ENCODE assay signal across 30 cellular contexts in genomic region chr7:125257617-125258016, GRCh38.
"Had no signal": no experiment of that assay in that cellular context is flagged by ENCODE, and none has a peak within 500 bp of the region (broad histone marks: within the 10 kb centered on the region; RNA-seq: fewer than 3 reads in every experiment).

No MANE protein-coding gene starts in this region.

- FAIRE-seq: bronchial epithelial cell, RCC 7860 had no signal

- H3K27me3 ChIP-seq: ascending aorta, body of pancreas, SJSA1 had no signal

- H3K4me3 Mint-ChIP-seq: activated B cell treated with CpG ODN at 0.5 μM for 24 hours; activated CD4-positive, alpha-beta T cell treated with anti-CD3 and anti-CD28 coated beads, Interleukin-2, amount 10 ng/mL, durations not matched to agents 24 days and 14 days; activated CD8-positive, alpha-beta memory T cell treated with anti-CD3 and anti-CD28 coated beads, Interleukin-2, amount 10 ng/mL, durations not matched to agents 7 days and 5 days; activated naive CD8-positive, alpha-beta T cell treated with anti-CD3 and anti-CD28 coated beads, Interleukin-2, amount 50 U/mL, for 24 hours; activated T-cell treated with anti-CD3 and anti-CD28 coated beads, Interleukin-2, amount 50 U/mL, for 24 hours; central memory CD8-positive, alpha-beta T cell; T-helper 1 cell treated with Interleukin-12 subunit alpha and Interleukin-12 subunit beta and Interleukin-4 antibody, amounts not matched to agents 30 μg/mL and 1 μg/mL, for 36 hours had no signal

- H3K36me3 ChIP-seq: ascending aorta, SJSA1 had no signal

- H3K27ac Mint-ChIP-seq: activated B cell treated with CpG ODN at 0.5 μM for 24 hours; activated CD4-positive, alpha-beta T cell treated with anti-CD3 and anti-CD28 coated beads, Interleukin-2, amount 10 ng/mL, durations not matched to agents 24 days and 14 days; activated CD8-positive, alpha-beta memory T cell treated with anti-CD3 and anti-CD28 coated beads, Interleukin-2, amount 10 ng/mL, durations not matched to agents 7 days and 5 days; activated naive CD4-positive, alpha-beta T cell treated with anti-CD3 and anti-CD28 coated beads, Interleukin-2, amount 50 U/mL, for 72 hours; activated naive CD8-positive, alpha-beta T cell treated with anti-CD3 and anti-CD28 coated beads, Interleukin-2, amount 50 U/mL, for 24 hours; activated T-cell treated with anti-CD3 and anti-CD28 coated beads, Interleukin-2, amount 50 U/mL, for 24 hours; T-helper 1 cell treated with Interleukin-12 subunit alpha and Interleukin-12 subunit beta and Interleukin-4 antibody, amounts not matched to agents 30 μg/mL and 1 μg/mL, for 36 hours had no signal

- H3K4me1 Mint-ChIP-seq: activated B cell treated with CpG ODN at 0.5 μM for 24 hours; activated CD4-positive, alpha-beta T cell treated with anti-CD3 and anti-CD28 coated beads, Interleukin-2, amount 10 ng/mL, durations not matched to agents 24 days and 14 days; activated CD8-positive, alpha-beta memory T cell treated with anti-CD3 and anti-CD28 coated beads, Interleukin-2, amount 10 ng/mL, durations not matched to agents 7 days and 5 days; activated naive CD8-positive, alpha-beta T cell treated with anti-CD3 and anti-CD28 coated beads, Interleukin-2, amount 50 U/mL, for 24 hours; central memory CD8-positive, alpha-beta T cell had no signal

- H3K27ac ChIP-seq: ascending aorta, SJSA1 had no signal

- H3K27me3 Mint-ChIP-seq: activated B cell treated with CpG ODN at 0.5 μM for 24 hours; activated CD4-positive, alpha-beta T cell treated with anti-CD3 and anti-CD28 coated beads, Interleukin-2, amount 10 ng/mL, durations not matched to agents 24 days and 14 days; activated CD8-positive, alpha-beta memory T cell treated with anti-CD3 and anti-CD28 coated beads, Interleukin-2, amount 10 ng/mL, durations not matched to agents 7 days and 5 days; activated naive CD8-positive, alpha-beta T cell treated with anti-CD3 and anti-CD28 coated beads, Interleukin-2, amount 50 U/mL, for 24 hours; activated T-cell treated with anti-CD3 and anti-CD28 coated beads, Interleukin-2, amount 50 U/mL, for 24 hours; central memory CD8-positive, alpha-beta T cell had no signal

- H3K4me3 ChIP-seq: ascending aorta, body of pancreas, SJSA1 had no signal

- H3K9me3 ChIP-seq: ascending aorta, body of pancreas, SJSA1 had no signal

- H3K4me1 ChIP-seq: ascending aorta, body of pancreas, SJSA1 had no signal

- H3K36me3 Mint-ChIP-seq: activated CD8-positive, alpha-beta memory T cell treated with anti-CD3 and anti-CD28 coated beads, Interleukin-2, amount 10 ng/mL, durations not matched to agents 7 days and 5 days; activated naive CD4-positive, alpha-beta T cell treated with anti-CD3 and anti-CD28 coated beads, Interleukin-2, amount 50 U/mL, for 72 hours had no signal

- H3K9me3 Mint-ChIP-seq: activated T-cell treated with anti-CD3 and anti-CD28 coated beads, Interleukin-2, amount 50 U/mL, for 24 hours had no signal

- DNase-seq: activated B cell treated with CpG ODN at 0.5 μM for 24 hours; activated CD4-positive, alpha-beta T cell treated with anti-CD3 and anti-CD28 coated beads for 1 hour; activated CD4-positive, alpha-beta T cell treated with anti-CD3 and anti-CD28 coated beads, Interleukin-2, amount 10 ng/mL, durations not matched to agents 24 days and 14 days; activated CD4-positive, alpha-beta T cell treated with anti-CD3 and anti-CD28 coated beads, Interleukin-2, amount 50 U/mL, for 48 hours; activated CD8-positive, alpha-beta memory T cell treated with anti-CD3 and anti-CD28 coated beads, Interleukin-2, amount 10 ng/mL, durations not matched to agents 7 days and 5 days; activated effector memory CD4-positive, alpha-beta T cell treated with anti-CD3 and anti-CD28 coated beads, Interleukin-2, amount 50 U/mL, for 16 hours; activated naive CD4-positive, alpha-beta T cell treated with Interleukin-2 at 50 U/mL for 16 hours; activated naive CD8-positive, alpha-beta T cell treated with anti-CD3 and anti-CD28 coated beads, Interleukin-2, amount 50 U/mL, for 24 hours; activated T-cell treated with anti-CD3 and anti-CD28 coated beads, Interleukin-2, amount 50 U/mL, for 24 hours; amniotic stem cell; body of pancreas; Karpas-422; MM.1S; NCI-H1105; NCI-H1436; NCI-H1694 treated with DMSO at 0.1 percent for 48 hours; NCI-H2081; NCI-H446; NCI-H524; PC-3; SHP77; SW 1271; T-helper 9 cell had no signal
